ENCODE assay signal across 8 cellular contexts in the genomic region with DNA sequence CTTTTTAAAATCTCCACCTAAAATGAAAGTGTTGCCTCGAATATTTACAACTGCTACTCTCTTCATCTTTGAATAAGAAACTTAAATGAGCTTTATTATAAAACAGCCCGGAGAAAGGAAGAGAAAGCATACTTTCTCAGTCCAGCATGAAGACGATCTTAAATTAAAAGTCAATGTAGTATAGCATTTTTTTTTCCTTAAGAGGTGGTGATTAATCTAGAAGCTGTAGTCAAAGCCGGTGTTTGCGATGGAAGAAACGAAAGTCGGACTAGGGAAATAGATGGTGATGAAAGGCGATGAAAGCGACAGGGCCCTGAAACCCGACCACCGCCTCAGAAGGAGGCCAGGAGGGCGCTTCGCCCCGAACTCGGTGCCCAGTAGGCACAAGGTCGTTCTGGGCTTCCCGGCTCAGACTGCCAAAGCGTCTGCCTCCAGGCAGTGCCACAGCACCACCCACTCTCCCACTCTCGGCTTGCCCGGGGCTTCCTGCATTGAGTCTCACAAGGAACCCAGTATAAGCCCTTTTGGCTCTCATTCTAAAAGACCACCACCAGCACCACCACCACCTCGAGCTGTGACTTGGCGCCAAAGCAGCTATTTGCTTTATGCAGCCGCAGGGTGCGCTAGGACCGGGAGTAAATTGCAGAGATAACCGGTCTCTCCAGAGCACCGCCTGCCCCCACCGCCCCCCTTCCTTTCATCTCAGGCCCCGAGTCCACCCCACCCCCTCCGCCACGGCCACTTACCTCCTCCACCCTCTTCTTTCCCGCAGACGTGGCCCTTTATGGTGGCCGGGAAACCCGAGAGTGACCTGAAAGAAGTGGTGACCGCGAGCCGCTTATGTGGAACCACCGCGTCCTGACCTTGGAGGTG. TPM values are rescaled to one million over a fixed set of nuclear protein-coding genes. Genes with fewer than 3 reads are reported as not detected.
A peak's percentile ranks its signal among the peaks of the same experiment; 100 is the strongest.
DNase-seq lines count a peak whose midpoint lies in the region.

No MANE protein-coding gene starts in this region.

- H3K9me3 ChIP-seq in adipocyte (ENCODE audit: control insufficient read depth, low read length) (peaks cover 6% of the 10 kb centered on the region), iPS-18c (ENCODE audit: control insufficient read depth, insufficient read depth, low read length) (peaks cover 2% of the 10 kb centered on the region), skeletal muscle tissue (ENCODE audit: control insufficient read depth in 3 of 3, low read length in 3 of 3) (no peaks in the 10 kb centered on the region)

- no peak overlapping the region for H3K27ac ChIP-seq in skeletal muscle tissue (ENCODE audit: low read depth, low read length)

- H3K4me1 ChIP-seq in adipocyte (ENCODE audit: control insufficient read depth, insufficient read depth, low read length) (peaks cover 22% of the 10 kb centered on the region), skeletal muscle tissue (ENCODE audit: control insufficient read depth in 3 of 3, insufficient read depth in 3 of 3, low read length in 3 of 3) (peaks cover 11 to 19% (median 15%) of the 10 kb centered on the region in 3 donors)

- H3K9ac ChIP-seq in adipocyte (ENCODE audit: low read length) (peak overlapping the region; percentile 79), skeletal muscle tissue (ENCODE audit: low read depth in 1 of 3, low read length in 3 of 3) (peak overlapping the region; percentile 46 to 65 (median 51))

- peak overlapping the region; percentile 79 for H3K4me3 ChIP-seq in adipocyte (ENCODE audit: low read length)
- peak overlapping the region; percentile 40 for H3K4me3 ChIP-seq in iPS-18c (ENCODE audit: insufficient read depth, low read depth, low read length)
- peak overlapping the region; percentile 68 to 79 (median 73) for H3K4me3 ChIP-seq in skeletal muscle tissue (ENCODE audit: low read length in 3 of 3)

- DNase-seq in DMS 273 treated with DMSO at 0.1 percent for 48 hours (lab: John Stamatoyannopoulos, UW): peak; percentile 44
- peak; percentile 71 for DNase-seq in NCI-H1105 treated with DMSO at 0.1 percent for 48 hours (lab: John Stamatoyannopoulos, UW)
- peak; percentile 68 for DNase-seq in adipocyte (ENCODE audit: low read depth)
- DNase-seq in T1000 (lab: John Stamatoyannopoulos, UW): no peak
- DNase-seq in GM19238 (ENCODE audit: insufficient read length, low spot score): no peak
- no peak for DNase-seq in amygdala (lab: John Stamatoyannopoulos, UW)

- H3K36me3 ChIP-seq in adipocyte (ENCODE audit: control insufficient read depth, insufficient read depth, low read length, severe bottlenecking): no peaks in the 10 kb centered on the region
- no peaks in the 10 kb centered on the region for H3K36me3 ChIP-seq in skeletal muscle tissue (ENCODE audit: control insufficient read depth in 3 of 3, insufficient read depth in 3 of 3, low read length in 3 of 3)

- H3K27me3 ChIP-seq in adipocyte (replicated peaks; ENCODE audit: control insufficient read depth, insufficient read depth, low read length) (peaks cover 79% of the 10 kb centered on the region), skeletal muscle tissue (ENCODE audit: control insufficient read depth in 3 of 3, insufficient read depth in 3 of 3, low read length in 3 of 3) (peaks cover 62 to 68% (median 67%) of the 10 kb centered on the region in 3 donors)

RNA-seq across cellular contexts. Expression of a gene that starts 2.3 kb away (rescaled TPM):
- total RNA-seq in skeletal muscle tissue: not detected

Comparison
In these comparisons a context has a peak if more than half of its experiments do, and no peak if none do; other contexts are left out.
1. DNase-seq: peak in DMS 273 treated with DMSO at 0.1 percent for 48 hours (single experiment), NCI-H1105 treated with DMSO at 0.1 percent for 48 hours (single experiment) and adipocyte (single experiment); none in T1000 (single experiment), GM19238 (single experiment) and amygdala (0 of 56).
2. Peak in every context shown above with its lines, with median percentiles within 50 percentile points of each other: H3K4me3 ChIP-seq.